Comparison of ENCODE assay signal across 8 cellular contexts in genomic region chr11:61293869-61294716, GRCh38. TPM values are rescaled to one million over a fixed set of nuclear protein-coding genes. Genes with fewer than 3 reads are reported as not detected.
DNase-seq lines count a peak whose midpoint lies in the region; ATAC-seq and TF ChIP-seq lines count a peak whose summit lies in the region.

No MANE protein-coding gene starts in this region.

- H3K27me3 ChIP-seq in HL-60 (ENCODE audit: insufficient read depth, poor library complexity, severe bottlenecking): peaks cover 13% of the 10 kb centered on the region
- H3K27me3 ChIP-seq in SJCRH30: no peaks in the 10 kb centered on the region

- peaks cover 9 to 23% of the 10 kb centered on the region in 2 donors for H3K27me3 Mint-ChIP-seq in T-cell
- H3K27me3 Mint-ChIP-seq in chondrocyte (ENCODE audit: low read depth): no peaks in the 10 kb centered on the region

- H3K4me3 Mint-ChIP-seq in T-cell (peak overlapping the region; percentile 68 to 80 (median 76)), chondrocyte (ENCODE audit: unreplicated experiment) (peak overlapping the region; percentile 74)

- DNase-seq in DMS 273 (lab: John Stamatoyannopoulos, UW; ENCODE audit: unreplicated experiment) (peak; percentile 84), HL-60 (ENCODE audit: low read depth in 1 of 2, low spot score in 1 of 2) (peak; percentile 10 to 35), T-cell (peak in 12 of 34 experiments; percentile 1 to 16 (median 7)), chondrocyte (ENCODE audit: low spot score) (no peak), lower leg skin (ENCODE audit: low spot score in 2 of 2) (peak in 1 of 2 donors; percentile 90), SJCRH30 (no peak)
- peak; percentile 17 for DNase-seq in stimulated activated CD8-positive, alpha-beta memory T cell treated with anti-CD3 and anti-CD28 coated beads, Interleukin-12 subunit alpha, Interleukin-12 subunit beta, amount 100 ng/mL, for 24 hours (ENCODE audit: extremely low read depth)

- ATAC-seq in GM19463 (IDR thresholded peaks at IDR 0.05; ENCODE audit: unreplicated experiment) (peak; percentile 38), T-cell (replicated peaks in 1 of 4) (peak; percentile 31 to 40 (median 38))

- H3K9me3 Mint-ChIP-seq in T-cell (no peaks in the 10 kb centered on the region), chondrocyte (ENCODE audit: low read depth) (no peaks in the 10 kb centered on the region)

- 0 to 1% methylated on average over 33 to 58 of the region's 60 CpGs for WGBS in lower leg skin, 2 donors

- no peaks in the 10 kb centered on the region for H3K9me3 ChIP-seq in SJCRH30 (replicated peaks)

- peaks cover 15% of the 10 kb centered on the region for H3K36me3 Mint-ChIP-seq in T-cell
- H3K36me3 Mint-ChIP-seq in chondrocyte (ENCODE audit: low read depth): peaks cover 13% of the 10 kb centered on the region

- peaks cover 3% of the 10 kb centered on the region; the same call in 1 of the 2 replicates for H3K36me3 ChIP-seq in SJCRH30

- H3K4me3 ChIP-seq in HL-60 (replicated peaks; ENCODE audit: insufficient read depth, low read length): peak overlapping the region; percentile 30
- H3K4me3 ChIP-seq in lower leg skin (ENCODE audit: low read depth, poor library complexity, severe bottlenecking): peak overlapping the region; percentile 33
- no peak overlapping the region for H3K4me3 ChIP-seq in SJCRH30

- intact Hi-C loops in lower leg skin (cut with DNase I; ENCODE audit: low total_unique reads): no loop called here

- TF ChIP-seq CTCF in HL-60 (IDR thresholded peaks at IDR 0.05; ENCODE audit: insufficient read depth, low read length): no peak
- TF ChIP-seq CTCF in chondrocyte (IDR thresholded peaks at IDR 0.05): no peak
- TF ChIP-seq CTCF in lower leg skin (IDR thresholded peaks at IDR 0.05): no peak

- POLR2A ChIA-PET in T-cell (lab: Charles Lee): no interaction called here

- H3K27ac ChIP-seq in HL-60 (replicated peaks) (no peak overlapping the region), SJCRH30 (no peak overlapping the region)

- no peaks in the 10 kb centered on the region for H3K4me1 ChIP-seq in SJCRH30

- H3K27ac Mint-ChIP-seq in T-cell (no peak overlapping the region), chondrocyte (ENCODE audit: unreplicated experiment) (peak overlapping the region; percentile 70)

- no peak for TF ChIP-seq POLR2A in lower leg skin (IDR thresholded peaks at IDR 0.05)

- CTCF ChIA-PET in T-cell (lab: Charles Lee): interaction anchor here in 1 of 2 donors (1.0 kb wide), 1 partner anchor 42 kb away, joined by 4 read pairs; no protein-coding TSS in a partner anchor

- H3K4me1 Mint-ChIP-seq in T-cell (peaks cover 29 to 35% (median 29%) of the 10 kb centered on the region in 3 donors), chondrocyte (ENCODE audit: low read depth) (peaks cover 40% of the 10 kb centered on the region)

RNA-seq across cellular contexts. Expression of gene VWCE, which starts 1.0 kb away (rescaled TPM):
- 1 to 10 TPM in 2 of 5 donors, under 1 TPM in 3; 0.48 to 1.3 (median 0.60) TPM for total RNA-seq in T-cell
- total RNA-seq in chondrocyte: 2.4 to 4.1 TPM (median 3.6 TPM) in 3 replicates
- under 1 TPM in 2 of 4 donors, not detected in 2; 0.22 to 0.68 TPM for total RNA-seq in lower leg skin
- 0.06 and 0.18 TPM in 2 replicates for total RNA-seq in SJCRH30 (2014; rRNA removed; shearing (Covaris generic))

RNA-seq across cellular contexts. Expression of gene DDB1, which starts 38.8 kb away (rescaled TPM):
- total RNA-seq in T-cell (100 to 1,000 TPM; 165 to 186 (median 176) TPM), chondrocyte (188 to 264 TPM (median 194 TPM) in 3 replicates), lower leg skin (100 to 1,000 TPM; 166 to 204 (median 185) TPM)
- total RNA-seq in SJCRH30 (2014; rRNA removed; shearing (Covaris generic)): 209 and 214 TPM in 2 replicates

RNA-seq across cellular contexts. Expression of gene TKFC, which starts 38.9 kb away (rescaled TPM):
- 10 to 100 TPM; 30.9 to 53.9 (median 46.6) TPM for total RNA-seq in T-cell
- total RNA-seq in chondrocyte: 31.9 to 41.4 TPM (median 32.2 TPM) in 3 replicates
- total RNA-seq in lower leg skin: 10 to 100 TPM; 26.6 to 37.3 (median 33.1) TPM
- 15.3 and 17.7 TPM in 2 replicates for total RNA-seq in SJCRH30 (2014; rRNA removed; shearing (Covaris generic))

RNA-seq across cellular contexts. Expression of gene PGA5, which starts 53.1 kb away (rescaled TPM):
- not detected for total RNA-seq in T-cell
- total RNA-seq in chondrocyte: not detected in 3 replicates
- total RNA-seq in lower leg skin: not detected
- total RNA-seq in SJCRH30 (2014; rRNA removed; shearing (Covaris generic)): not detected in 2 replicates

Comparison
In these comparisons a context has a peak if more than half of its experiments do, and no peak if none do; other contexts are left out.
1. DNase-seq: peak in DMS 273 (single experiment), HL-60 (2 of 2) and stimulated activated CD8-positive, alpha-beta memory T cell treated with anti-CD3 and anti-CD28 coated beads, Interleukin-12 subunit alpha, Interleukin-12 subunit beta, amount 100 ng/mL, for 24 hours (single experiment); none in chondrocyte (single experiment) and SJCRH30 (0 of 2).